1 cellular context compared by ENCODE assay signal in genomic region chr3:33096103-33096868, GRCh38.
A peak's percentile ranks its signal among the peaks of the same experiment; 100 is the strongest.
TF ChIP-seq lines count a peak whose summit lies in the region.

No MANE protein-coding gene starts in this region.

TF ChIP-seq in HepG2, 621 proteins besides CTCF, POLR2A, EP300 and RAD21 (continued from another document and continues in another):
- TF ChIP-seq ZNF407 (CRISPR knock-in tag; IDR thresholded peaks at IDR 0.05; ENCODE audit: not compliant biosample characterization) (no peak), CAMTA2 (CRISPR knock-in tag; IDR thresholded peaks at IDR 0.05; ENCODE audit: borderline replicate concordance) (0 out of 2 replicates have a peak, but pooled peaks have one; percentile 6), ZNF747 (CRISPR knock-in tag; IDR thresholded peaks at IDR 0.05; ENCODE audit: borderline replicate concordance) (no peak), SKI (IDR thresholded peaks at IDR 0.05; ENCODE audit: partially characterized antibody) (no peak), HMGXB4 (CRISPR knock-in tag; IDR thresholded peaks at IDR 0.05; ENCODE audit: borderline replicate concordance in 1 of 2, low read depth in 1 of 2) (no peak; a peak in 1 of 4 replicates), HNRNPH1 (optimal IDR thresholded peaks at IDR 0.05; ENCODE audit: low read depth, low read length) (no peak), ZBTB20 (CRISPR knock-in tag; IDR thresholded peaks at IDR 0.05; ENCODE audit: borderline replicate concordance, low read depth) (no peak), KLF13 (CRISPR knock-in tag; IDR thresholded peaks at IDR 0.05) (peak; percentile 49; the same call in 1 of the 2 replicates), GLI4 (CRISPR knock-in tag; IDR thresholded peaks at IDR 0.05; ENCODE audit: borderline replicate concordance) (peak; percentile 26; the same call in 1 of the 2 replicates), CENPBD1 (CRISPR knock-in tag; IDR thresholded peaks at IDR 0.05; ENCODE audit: borderline replicate concordance, low read depth) (no peak), BATF2 (CRISPR knock-in tag; IDR thresholded peaks at IDR 0.05) (no peak), LCORL (IDR thresholded peaks at IDR 0.05) (no peak), LCORL (CRISPR knock-in tag; IDR thresholded peaks at IDR 0.05) (0 out of 2 replicates have a peak, but pooled peaks have one; percentile 16), RXRA (CRISPR knock-in tag; IDR thresholded peaks at IDR 0.05) (no peak), ZNF451 (CRISPR knock-in tag; IDR thresholded peaks at IDR 0.05) (no peak; the same call in 1 of the 2 replicates), ZMYM2 (CRISPR knock-in tag; IDR thresholded peaks at IDR 0.05) (no peak), ZHX1 (CRISPR knock-in tag; IDR thresholded peaks at IDR 0.05; ENCODE audit: low read depth) (no peak; the same call in 1 of the 2 replicates), AFF4 (CRISPR knock-in tag; IDR thresholded peaks at IDR 0.05) (peak; percentile 16; the same call in 1 of the 2 replicates), ZNF44 (CRISPR knock-in tag; IDR thresholded peaks at IDR 0.05) (no peak), ZZZ3 (CRISPR knock-in tag; IDR thresholded peaks at IDR 0.05; ENCODE audit: borderline replicate concordance) (no peak), ZNF317 (CRISPR knock-in tag; IDR thresholded peaks at IDR 0.05) (0 out of 2 replicates have a peak, but pooled peaks have one; percentile 9), NCOA1 (CRISPR knock-in tag; IDR thresholded peaks at IDR 0.05) (0 out of 2 replicates have a peak, but pooled peaks have one; percentile 59), ZNF18 (CRISPR knock-in tag; IDR thresholded peaks at IDR 0.05; ENCODE audit: insufficient replicate concordance) (peak; percentile 37), GTF2F1 (IDR thresholded peaks at IDR 0.05; ENCODE audit: low read length) (no peak), NCOR1 (IDR thresholded peaks at IDR 0.05; ENCODE audit: borderline replicate concordance, low read length) (no peak), PREB (CRISPR knock-in tag; IDR thresholded peaks at IDR 0.05) (no peak), ZNF879 (CRISPR knock-in tag; IDR thresholded peaks at IDR 0.05) (no peak), REPIN1 (CRISPR knock-in tag; IDR thresholded peaks at IDR 0.05; ENCODE audit: borderline replicate concordance, low read depth) (no peak), DBP (CRISPR knock-in tag; IDR thresholded peaks at IDR 0.05; ENCODE audit: not compliant biosample characterization) (no peak)
